In the genomic region with DNA sequence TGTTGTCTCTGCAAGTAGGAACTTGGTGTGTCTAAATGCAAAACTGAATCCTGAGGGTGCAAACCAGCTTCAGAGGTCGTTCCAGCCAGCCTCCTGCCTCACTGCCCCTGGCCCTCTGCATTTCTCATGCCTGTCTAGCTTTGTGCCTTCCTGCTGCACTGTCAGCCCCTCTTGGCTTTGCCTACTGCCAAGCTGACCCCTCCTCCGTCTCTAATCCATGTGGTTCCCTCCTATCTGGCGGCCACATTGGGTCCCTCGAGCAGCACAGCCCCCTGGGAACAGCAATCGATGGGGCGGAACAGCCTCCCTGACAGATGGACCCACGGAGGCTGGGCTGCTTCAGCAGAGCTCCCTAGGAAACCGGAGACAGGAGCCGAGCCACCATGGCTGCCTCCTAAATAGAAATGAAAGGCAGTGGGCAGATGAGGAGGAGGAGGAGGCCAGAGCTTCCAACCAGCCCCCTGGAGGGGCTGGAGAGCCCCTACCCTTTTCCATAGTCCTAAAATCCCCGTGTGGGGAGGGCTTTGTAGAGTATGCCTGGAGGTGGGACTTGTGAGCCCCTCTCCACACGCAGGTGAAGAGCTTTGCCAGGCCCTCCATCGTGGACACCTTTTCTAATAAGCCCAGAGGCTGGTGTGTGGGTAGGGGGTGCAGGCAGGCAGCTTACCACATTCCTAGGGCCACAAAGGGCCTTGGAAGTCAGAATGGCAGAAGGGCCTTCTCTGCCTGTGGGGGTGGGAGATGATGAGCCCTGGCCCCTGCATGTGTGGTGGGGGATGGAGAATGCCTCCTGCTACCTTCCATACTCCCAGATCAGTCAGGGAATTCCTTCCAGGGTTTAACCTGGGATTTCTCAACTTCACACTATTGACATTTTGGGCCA, we compare ENCODE assay signal across 9 cellular contexts. TPM values are rescaled to one million over a fixed set of nuclear protein-coding genes. Genes with fewer than 3 reads are reported as not detected.
DNase-seq lines count a peak whose midpoint lies in the region; ATAC-seq and TF ChIP-seq lines count a peak whose summit lies in the region.
"Had no signal": no experiment of that assay in that cellular context is flagged by ENCODE, and none has a peak within 500 bp of the region (broad histone marks: within the 10 kb centered on the region; RNA-seq: fewer than 3 reads in every experiment).

No MANE protein-coding gene starts in this region.

- no peak overlapping the region for H3T11ph ChIP-seq in H9 (ENCODE audit: low read length)

- peaks cover 72 to 84% of the 10 kb centered on the region in 2 experiments for H3K4me1 Mint-ChIP-seq in H9
- peaks cover 34% of the 10 kb centered on the region for H3K4me1 Mint-ChIP-seq in activated CD4-positive, alpha-beta T cell treated with anti-CD3 and anti-CD28 coated beads for 36 hours

- H2AFZ ChIP-seq in H9 (ENCODE audit: low read length) (no peak overlapping the region), OCI-LY7 (ENCODE audit: low read length) (no peak overlapping the region)

- peaks cover 13% of the 10 kb centered on the region for H3K27me3 Mint-ChIP-seq in H9 (ENCODE audit: low read depth)
- no peaks in the 10 kb centered on the region for H3K27me3 Mint-ChIP-seq in activated CD4-positive, alpha-beta T cell treated with anti-CD3 and anti-CD28 coated beads for 36 hours

- H3K14ac ChIP-seq in H9 (ENCODE audit: insufficient read depth, low read length) = peak overlapping the region; percentile 21; the same call in 1 of the 2 replicates

- no peak overlapping the region for H2AK5ac ChIP-seq in H9 (ENCODE audit: insufficient read length, low read length)

- H3K79me1 ChIP-seq in H9 (ENCODE audit: insufficient read depth, low read depth, low read length, poor library complexity, severe bottlenecking) = no peaks in the 10 kb centered on the region

- no TSS peak for BruUV-seq in OCI-LY7 (replicated peaks; lab: Mats Ljungman, UMichigan)

- no peak overlapping the region for H3K23ac ChIP-seq in H9 (ENCODE audit: insufficient read length, low read depth, low read length)

- no peaks in the 10 kb centered on the region; a peak in 1 of 5 replicates for H3K9me3 Mint-ChIP-seq in H9
- H3K9me3 Mint-ChIP-seq in activated CD4-positive, alpha-beta T cell treated with anti-CD3 and anti-CD28 coated beads for 36 hours (ENCODE audit: low read depth) = no peaks in the 10 kb centered on the region

- POLR2A ChIA-PET in OCI-LY7 (lab: Charles Lee) = interaction anchor here (0.6 to 1.5 kb wide), 6 partner anchors 9 to 240 kb away, joined by 3 to 12 read pairs (median 4); partner anchors contain the start of gene CXXC5
- POLR2A ChIA-PET in activated CD4-positive, alpha-beta T cell treated with anti-CD3 and anti-CD28 coated beads for 36 hours (lab: Charles Lee) = interaction anchor here (0.9 kb wide), 1 partner anchor 136 kb away, joined by 3 read pairs; no protein-coding TSS in a partner anchor

- H3K36me3 ChIP-seq in OCI-LY7 (ENCODE audit: insufficient read depth, low read length) (no peaks in the 10 kb centered on the region), left ventricle myocardium inferior (no peaks in the 10 kb centered on the region), skeletal muscle tissue (ENCODE audit: control insufficient read depth in 3 of 3, insufficient read depth in 3 of 3, low read length in 3 of 3) (no peaks in the 10 kb centered on the region)
- H3K36me3 ChIP-seq: SJSA1 had no signal

- H3K27ac Mint-ChIP-seq in H9 = peak overlapping the region in 2 of 3 experiments; percentile 28 to 58; a peak in 3 of 7 replicates
- H3K27ac Mint-ChIP-seq in activated CD4-positive, alpha-beta T cell treated with anti-CD3 and anti-CD28 coated beads for 36 hours = no peak overlapping the region

- H3K18ac ChIP-seq in H9 (ENCODE audit: insufficient read length, low read depth, low read length) = no peak overlapping the region

- H3K9me3 ChIP-seq in H9 (ENCODE audit: control insufficient read depth, low read depth, low read length) (no peaks in the 10 kb centered on the region), OCI-LY7 (ENCODE audit: low read length) (no peaks in the 10 kb centered on the region), left ventricle myocardium inferior (replicated peaks) (no peaks in the 10 kb centered on the region), skeletal muscle tissue (ENCODE audit: control insufficient read depth in 3 of 3, low read length in 3 of 3) (no peaks in the 10 kb centered on the region)
- H3K9me3 ChIP-seq: SJSA1 had no signal

- no peak overlapping the region for H2BK120ac ChIP-seq in H9 (ENCODE audit: low read depth, low read length, poor library complexity, severe bottlenecking)

- no peak overlapping the region for H3K27ac ChIP-seq in H9 (ENCODE audit: insufficient read length, low read depth, low read length)
- peak overlapping the region; percentile 98 for H3K27ac ChIP-seq in OCI-LY7 (ENCODE audit: low read depth, low read length, poor library complexity, severe bottlenecking)
- H3K27ac ChIP-seq in left ventricle myocardium inferior (replicated peaks) = peak overlapping the region; percentile 94
- peak overlapping the region; percentile 98 for H3K27ac ChIP-seq in skeletal muscle tissue (ENCODE audit: low read depth, low read length)

- no CpG with 5 or more reads among the region's 12 CpGs for WGBS in H9 (ENCODE audit: extremely low coverage, insufficient read length, low lambda C conversion rate)

- peak overlapping the region; percentile 61 for H3K4me2 ChIP-seq in H9 (ENCODE audit: insufficient read depth, insufficient read length, low read length)
- peak overlapping the region; percentile 95 for H3K4me2 ChIP-seq in OCI-LY7 (ENCODE audit: low read length)

- H3K4ac ChIP-seq in H9 (ENCODE audit: low read depth, low read length) = no peak overlapping the region

- TF ChIP-seq CTCF in H9 (conservative IDR thresholded peaks at IDR 0.05) (no peak), OCI-LY7 (conservative IDR thresholded peaks at IDR 0.05; ENCODE audit: low read length) (no peak), left ventricle myocardium inferior (IDR thresholded peaks at IDR 0.05; ENCODE audit: borderline replicate concordance) (no peak)

- H3K9me2 ChIP-seq in OCI-LY7 (ENCODE audit: insufficient read depth, low read length) = no peaks in the 10 kb centered on the region

- no peaks in the 10 kb centered on the region for H3K23me2 ChIP-seq in H9 (ENCODE audit: insufficient read length, low read depth, low read length, poor library complexity, severe bottlenecking)

- no peak overlapping the region for H2BK15ac ChIP-seq in H9 (ENCODE audit: low read depth, low read length)

- no peaks in the 10 kb centered on the region; a peak in 2 of 7 replicates for H3K36me3 Mint-ChIP-seq in H9 (ENCODE audit: insufficient read depth in 1 of 3, low read depth in 3 of 3)
- peaks cover 17% of the 10 kb centered on the region for H3K36me3 Mint-ChIP-seq in activated CD4-positive, alpha-beta T cell treated with anti-CD3 and anti-CD28 coated beads for 36 hours (ENCODE audit: low read depth)

- H3K56ac ChIP-seq in H9 (ENCODE audit: insufficient read length, low read depth, low read length) = no peak overlapping the region

- CTCF ChIA-PET in OCI-LY7 (lab: Charles Lee; ENCODE audit: unreplicated experiment) = interaction anchor here (0.6 to 1.9 kb wide), 3 partner anchors 9 to 28 kb away, joined by 4 to 7 read pairs (median 5); partner anchors contain the start of gene CXXC5
- CTCF ChIA-PET in activated CD4-positive, alpha-beta T cell treated with anti-CD3 and anti-CD28 coated beads for 36 hours (lab: Charles Lee) = interaction anchor here (0.5 to 1.8 kb wide), 8 partner anchors 9 to 126 kb away, joined by 3 to 7 read pairs (median 3); partner anchors contain the start of gene CXXC5

- H4K8ac ChIP-seq in H9 (replicated peaks; ENCODE audit: insufficient read length, low read depth, low read length) = no peak overlapping the region

- DNase-seq in H9 (no peak), OCI-LY7 (ENCODE audit: low spot score) (peak; percentile 53), left ventricle myocardium inferior (no peak)
- no peak for DNase-seq in activated CD4-positive, alpha-beta T cell treated with anti-CD3 and anti-CD28 coated beads, Interleukin-2, amount 50 U/mL, for 1 hour
- DNase-seq in activated CD4-positive, alpha-beta T cell treated with anti-CD3 and anti-CD28 coated beads for 36 hours = no peak

- intact Hi-C loops in OCI-LY7 (cut with micrococcal nuclease; ENCODE audit: unreplicated experiment) (loop anchor here (5.0 kb wide), 1 partner anchor 108 kb away; no protein-coding TSS in a partner anchor), left ventricle myocardium inferior (cut with micrococcal nuclease) (loop anchor here (5.0 kb wide), 1 partner anchor 128 kb away; no protein-coding TSS in a partner anchor)
- intact Hi-C loops in activated CD4-positive, alpha-beta T cell treated with anti-CD3 and anti-CD28 coated beads for 36 hours (cut with DNase I, micrococcal nuclease) = loop anchor here (5.0 to 10.0 kb wide), 5 partner anchors 68 to 468 kb away; no protein-coding TSS in a partner anchor

- no peak overlapping the region for H2BK20ac ChIP-seq in H9 (ENCODE audit: low read depth, low read length, poor library complexity, severe bottlenecking)

- no peak overlapping the region for H4K5ac ChIP-seq in H9 (ENCODE audit: insufficient read length, low read depth, low read length)

- no peaks in the 10 kb centered on the region for H3K79me2 ChIP-seq in H9 (ENCODE audit: insufficient read depth, low read length)
- H3K79me2 ChIP-seq in OCI-LY7 (ENCODE audit: insufficient read depth, low read depth, low read length) = peaks cover 4% of the 10 kb centered on the region; the same call in 1 of the 2 replicates

- H2BK5ac ChIP-seq in H9 (ENCODE audit: insufficient read length, low read length) = no peak overlapping the region

- peaks cover 30% of the 10 kb centered on the region; the same call in 1 of the 2 replicates for H3K4me1 ChIP-seq in H9 (ENCODE audit: insufficient read depth, low read length)
- H3K4me1 ChIP-seq in OCI-LY7 (ENCODE audit: insufficient read depth, low read length, poor library complexity, severe bottlenecking) = peaks cover 62% of the 10 kb centered on the region
- H3K4me1 ChIP-seq in left ventricle myocardium inferior = peaks cover 63% of the 10 kb centered on the region
- peaks cover 78 to 84% (median 82%) of the 10 kb centered on the region in 3 donors for H3K4me1 ChIP-seq in skeletal muscle tissue (ENCODE audit: control insufficient read depth in 3 of 3, insufficient read depth in 3 of 3, low read length in 3 of 3)

- H3K4me3 Mint-ChIP-seq in H9 = peak overlapping the region; percentile 55 to 60; a peak in 4 of 5 replicates
- H3K4me3 Mint-ChIP-seq in activated CD4-positive, alpha-beta T cell treated with anti-CD3 and anti-CD28 coated beads for 36 hours = no peak overlapping the region

- H4K20me1 ChIP-seq in H9 (ENCODE audit: control insufficient read depth, insufficient read depth, insufficient read length) (no peaks in the 10 kb centered on the region), OCI-LY7 (ENCODE audit: insufficient read depth, low read length) (peaks cover 5% of the 10 kb centered on the region; the same call in 1 of the 2 replicates)

- H3K4me3 ChIP-seq in OCI-LY7 (ENCODE audit: low read depth, low read length, poor library complexity, severe bottlenecking) (peak overlapping the region; percentile 64), left ventricle myocardium inferior (peak overlapping the region; percentile 68), skeletal muscle tissue (ENCODE audit: low read length in 3 of 3) (peak overlapping the region; percentile 64 to 83 (median 74))

- H3K27me3 ChIP-seq in H9 (ENCODE audit: insufficient read depth, low read length) (no peaks in the 10 kb centered on the region), left ventricle myocardium inferior (ENCODE audit: low read depth) (no peaks in the 10 kb centered on the region), skeletal muscle tissue (ENCODE audit: control insufficient read depth in 3 of 3, insufficient read depth in 3 of 3, low read length in 3 of 3) (no peaks in the 10 kb centered on the region)
- H3K27me3 ChIP-seq: SJSA1 had no signal

- H3K9ac ChIP-seq in H9 (ENCODE audit: extremely low read depth, insufficient read length, low read length) (no peak overlapping the region), skeletal muscle tissue (ENCODE audit: low read depth in 1 of 3, low read length in 3 of 3) (peak overlapping the region; percentile 79 to 95 (median 95))

- H2BK12ac ChIP-seq in H9 (ENCODE audit: insufficient read length, low read depth, low read length) = no peak overlapping the region

- peak overlapping the region; percentile 88 for H4K91ac ChIP-seq in H9 (ENCODE audit: insufficient read length, low read depth, low read length)

- no peak for ATAC-seq in GM21381 (IDR thresholded peaks at IDR 0.05; ENCODE audit: unreplicated experiment)
- ATAC-seq in activated CD4-positive, alpha-beta T cell treated with anti-CD3 and anti-CD28 coated beads for 36 hours = no peak
- ATAC-seq in HG02970 (IDR thresholded peaks at IDR 0.05; ENCODE audit: low FRiP score, unreplicated experiment) = no peak

RNA-seq across cellular contexts. Expression of gene CXXC5, which starts 9.2 kb away (rescaled TPM):
- total RNA-seq in H9 (2021) = 105 and 107 TPM in 2 replicates
- total RNA-seq in OCI-LY7 (2014; rRNA removed; shearing (Covaris generic)) = 108 and 113 TPM in 2 replicates
- 26.7 and 30.4 TPM in 2 replicates for total RNA-seq in OCI-LY7 (2022)
- total RNA-seq in left ventricle myocardium inferior = 56.9 TPM
- 66.8 TPM for total RNA-seq in skeletal muscle tissue
- 1 to 10 TPM in 1 of 2 experiments, under 1 TPM in 1; 0.82 to 1.1 TPM for total RNA-seq in activated CD4-positive, alpha-beta T cell treated with anti-CD3 and anti-CD28 coated beads for 36 hours

Comparison
In these comparisons a context has a peak if more than half of its experiments do, and no peak if none do; other contexts are left out.
1. RNA of gene CXXC5, which starts 9.2 kb away (total RNA-seq): 26.7 to 113 TPM in OCI-LY7, 105 to 107 TPM in H9, 66.8 TPM in skeletal muscle tissue (single experiment) and 56.9 TPM in left ventricle myocardium inferior (single experiment); 0.82 to 1.1 TPM in activated CD4-positive, alpha-beta T cell treated with anti-CD3 and anti-CD28 coated beads for 36 hours; every median in the first group is over 10 times any median in the second.
2. Peak in every context shown above with its lines, with median percentiles within 50 percentile points of each other: H3K4me3 ChIP-seq.